In the genomic region with DNA sequence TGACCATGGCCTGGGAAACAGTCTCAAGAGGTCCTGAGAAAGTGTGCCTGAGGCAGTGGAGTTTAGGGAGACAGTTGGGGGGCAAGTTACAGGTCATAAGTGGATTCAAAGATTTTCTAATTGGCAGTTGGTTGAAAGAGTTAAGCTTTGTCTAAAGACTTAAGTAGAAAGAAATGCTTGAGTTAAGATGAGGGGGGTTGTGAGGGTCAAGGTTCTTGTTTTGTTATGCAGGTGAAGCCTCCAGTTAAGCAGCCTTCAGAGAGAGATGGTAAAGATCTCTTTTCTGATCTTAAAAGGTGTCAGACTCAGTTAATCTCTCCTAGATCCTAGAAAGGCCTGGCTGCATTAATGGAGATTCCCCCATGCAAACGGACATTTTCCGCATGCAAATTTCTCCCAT, we compare ENCODE assay signal across 17 cellular contexts.
DNase-seq lines count a peak whose midpoint lies in the region; ATAC-seq and TF ChIP-seq lines count a peak whose summit lies in the region.
"Had no signal": no experiment of that assay in that cellular context is flagged by ENCODE, and none has a peak within 500 bp of the region (broad histone marks: within the 10 kb centered on the region; RNA-seq: fewer than 3 reads in every experiment).

No MANE protein-coding gene starts in this region.

- H3K27ac Mint-ChIP-seq in WTC11 (peak overlapping the region; percentile 83), type B pancreatic cell (peak overlapping the region; percentile 27)
- H3K27ac Mint-ChIP-seq in naive thymus-derived CD8-positive, alpha-beta T cell = no peak overlapping the region
- H3K27ac Mint-ChIP-seq: CD8-positive, alpha-beta memory T cell had no signal

- no peaks in the 10 kb centered on the region for H3K27me3 Mint-ChIP-seq in WTC11 (ENCODE audit: low read depth)
- no peaks in the 10 kb centered on the region for H3K27me3 Mint-ChIP-seq in type B pancreatic cell
- peaks cover 6 to 38% (median 19%) of the 10 kb centered on the region in 5 donors for H3K27me3 Mint-ChIP-seq in naive thymus-derived CD8-positive, alpha-beta T cell

- no peaks in the 10 kb centered on the region for H3K36me3 ChIP-seq in HUES6 (ENCODE audit: control insufficient read depth, insufficient read depth, low read length)
- H3K36me3 ChIP-seq in iPS-20b (ENCODE audit: insufficient read depth, low read depth, low read length) = no peaks in the 10 kb centered on the region
- H3K36me3 ChIP-seq: BLaER1 treated with 17β-estradiol and CSF1 and Interleukin-3, amounts not matched to agents 10 nM and 100 nM had no signal

- DNase-seq in WTC11 (ENCODE audit: low spot score) (no peak), type B pancreatic cell (ENCODE audit: extremely low spot score, unreplicated experiment) (no peak), GM03348 (ENCODE audit: low spot score) (no peak), CD1c-positive myeloid dendritic cell (ENCODE audit: extremely low spot score) (no peak)
- no peak for DNase-seq in naive thymus-derived CD8-positive, alpha-beta T cell
- DNase-seq: CD8-positive, alpha-beta memory T cell; IMR-90; NCI-H1048; NCI-H1436 treated with DMSO at 0.1 percent for 48 hours; NCI-H2029; NCI-H345; NCI-H69; NK-92 treated with Interleukin-12 subunit alpha and Interleukin-12 subunit beta, amount 100 ng/mL, for 24 hours had no signal

- peak overlapping the region; percentile 41 for H3K9ac ChIP-seq in HUES6 (ENCODE audit: low read length)
- peak overlapping the region; percentile 35; the same call in 1 of the 2 replicates for H3K9ac ChIP-seq in iPS-20b (ENCODE audit: low read depth, low read length)
- H3K9ac ChIP-seq: BLaER1 treated with 17β-estradiol and CSF1 and Interleukin-3, amounts not matched to agents 10 nM and 100 nM had no signal

- POLR2A ChIA-PET in WTC11 (lab: Charles Lee) = interaction anchor here (0.5 kb wide), 1 partner anchor 221 kb away, joined by 3 read pairs; no protein-coding TSS in a partner anchor
- POLR2A ChIA-PET in naive thymus-derived CD8-positive, alpha-beta T cell (lab: Charles Lee) = no interaction called here

- H3K27me3 ChIP-seq in HUES6 (ENCODE audit: control insufficient read depth, insufficient read depth, low read length) (no peaks in the 10 kb centered on the region), iPS-20b (ENCODE audit: insufficient read depth, low read length) (no peaks in the 10 kb centered on the region)
- H3K27me3 ChIP-seq: BLaER1 treated with 17β-estradiol and CSF1 and Interleukin-3, amounts not matched to agents 10 nM and 100 nM had no signal

- H3K9me3 ChIP-seq in HUES6 (ENCODE audit: control insufficient read depth, insufficient read depth, low read depth, low read length) = no peaks in the 10 kb centered on the region
- H3K9me3 ChIP-seq in iPS-20b (ENCODE audit: insufficient read depth, low read depth, low read length) = no peaks in the 10 kb centered on the region
- H3K9me3 ChIP-seq: BLaER1 treated with 17β-estradiol and CSF1 and Interleukin-3, amounts not matched to agents 10 nM and 100 nM had no signal

- TF ChIP-seq CTCF in WTC11 (IDR thresholded peaks at IDR 0.05) (no peak), type B pancreatic cell (conservative IDR thresholded peaks at IDR 0.05) (no peak)

- no peaks in the 10 kb centered on the region for H3K9me3 Mint-ChIP-seq in WTC11
- H3K9me3 Mint-ChIP-seq in type B pancreatic cell = no peaks in the 10 kb centered on the region
- no peaks in the 10 kb centered on the region for H3K9me3 Mint-ChIP-seq in naive thymus-derived CD8-positive, alpha-beta T cell
- H3K9me3 Mint-ChIP-seq: CD8-positive, alpha-beta memory T cell had no signal

- peaks cover 61% of the 10 kb centered on the region for H3K4me1 Mint-ChIP-seq in WTC11
- H3K4me1 Mint-ChIP-seq in type B pancreatic cell (ENCODE audit: unreplicated experiment) = peaks cover 39% of the 10 kb centered on the region
- H3K4me1 Mint-ChIP-seq in naive thymus-derived CD8-positive, alpha-beta T cell = no peaks in the 10 kb centered on the region
- H3K4me1 Mint-ChIP-seq: CD8-positive, alpha-beta memory T cell had no signal

- H3K4me3 Mint-ChIP-seq in WTC11 = peak overlapping the region; percentile 7
- no peak overlapping the region for H3K4me3 Mint-ChIP-seq in type B pancreatic cell
- H3K4me3 Mint-ChIP-seq in naive thymus-derived CD8-positive, alpha-beta T cell = no peak overlapping the region
- H3K4me3 Mint-ChIP-seq: CD8-positive, alpha-beta memory T cell had no signal

- H3K4me1 ChIP-seq in HUES6 (ENCODE audit: control insufficient read depth, insufficient read depth, low read length) (peaks cover 48% of the 10 kb centered on the region), iPS-20b (ENCODE audit: insufficient read depth, low read length) (peaks cover 25% of the 10 kb centered on the region)
- H3K4me1 ChIP-seq: BLaER1 treated with 17β-estradiol and CSF1 and Interleukin-3, amounts not matched to agents 10 nM and 100 nM had no signal

- H3K36me3 Mint-ChIP-seq in WTC11 (no peaks in the 10 kb centered on the region), type B pancreatic cell (no peaks in the 10 kb centered on the region)
- H3K36me3 Mint-ChIP-seq in naive thymus-derived CD8-positive, alpha-beta T cell = no peaks in the 10 kb centered on the region
- H3K36me3 Mint-ChIP-seq: CD8-positive, alpha-beta memory T cell had no signal

- CTCF ChIA-PET in WTC11 (lab: Charles Lee) = interaction anchor here (0.9 to 2.6 kb wide), 4 partner anchors 12 to 130 kb away, joined by 3 to 11 read pairs (median 3); no protein-coding TSS in a partner anchor

- peak overlapping the region; percentile 35; the same call in 1 of the 2 replicates for H3K27ac ChIP-seq in HUES6 (ENCODE audit: low read depth, low read length)
- H3K27ac ChIP-seq in iPS-20b (ENCODE audit: low read length) = peak overlapping the region; percentile 20
- H3K27ac ChIP-seq: BLaER1 treated with 17β-estradiol and CSF1 and Interleukin-3, amounts not matched to agents 10 nM and 100 nM had no signal

- peak overlapping the region; percentile 29 for H3K4me3 ChIP-seq in HUES6 (ENCODE audit: low read depth, low read length)
- peak overlapping the region; percentile 36 for H3K4me3 ChIP-seq in iPS-20b (ENCODE audit: low read length)
- H3K4me3 ChIP-seq: BLaER1 treated with 17β-estradiol and CSF1 and Interleukin-3, amounts not matched to agents 10 nM and 100 nM had no signal

- ATAC-seq in WTC11 = peak; percentile 72
- no peak for ATAC-seq in naive thymus-derived CD8-positive, alpha-beta T cell
- ATAC-seq: Right ventricle myocardium inferior had no signal

TF ChIP-seq in WTC11, 78 proteins besides CTCF, POLR2A, EP300 and RAD21:
- TF ChIP-seq ATF2 (CRISPR knock-in tag; IDR thresholded peaks at IDR 0.05; ENCODE audit: borderline replicate concordance, low read depth) = no peak
TF ChIP-seq in WTC11: peak in this region for 0.

Comparison
In these comparisons a context has a peak if more than half of its experiments do, and no peak if none do; other contexts are left out.
1. H3K27ac Mint-ChIP-seq: peak in WTC11 (single experiment) and type B pancreatic cell (single experiment); none in naive thymus-derived CD8-positive, alpha-beta T cell (0 of 10).